In genomic region chr5:172854958-172855357, GRCh38 we compare ENCODE assay signal across 9 cellular contexts. TPM values are rescaled to one million over a fixed set of nuclear protein-coding genes. Genes with fewer than 3 reads are reported as not detected.
DNase-seq lines count a peak whose midpoint lies in the region; ATAC-seq, FAIRE-seq and TF ChIP-seq lines count a peak whose summit lies in the region.
"Had no signal": no experiment of that assay in that cellular context is flagged by ENCODE, and none has a peak within 500 bp of the region (broad histone marks: within the 10 kb centered on the region; RNA-seq: fewer than 3 reads in every experiment).

No MANE protein-coding gene starts in this region.

- H3K36me3 Mint-ChIP-seq in CD8-positive, alpha-beta T cell, result peaks cover 28% of the 10 kb centered on the region
- no peaks in the 10 kb centered on the region for H3K36me3 Mint-ChIP-seq in activated T-helper 17 cell treated with anti-CD3 and anti-CD28 coated beads, Interleukin-2, amount 50 U/mL, for 72 hours (ENCODE audit: low read depth)
- H3K36me3 Mint-ChIP-seq in progenitor cell of endocrine pancreas (ENCODE audit: insufficient read depth), result no peaks in the 10 kb centered on the region

- H3K27me3 Mint-ChIP-seq in CD8-positive, alpha-beta T cell (ENCODE audit: low read depth), result no peaks in the 10 kb centered on the region
- no peaks in the 10 kb centered on the region for H3K27me3 Mint-ChIP-seq in activated T-helper 17 cell treated with anti-CD3 and anti-CD28 coated beads, Interleukin-2, amount 50 U/mL, for 72 hours
- no peaks in the 10 kb centered on the region for H3K27me3 Mint-ChIP-seq in progenitor cell of endocrine pancreas

- DNase-seq in CD8-positive, alpha-beta T cell, result no peak
- peak in 1 of 3 donors; percentile 46 for DNase-seq in right lobe of liver
- DNase-seq in small intestine, result no peak
- no peak for DNase-seq in cerebellum (ENCODE audit: low spot score)
- no peak for DNase-seq in NCI-H2171 (lab: John Stamatoyannopoulos, UW)
- DNase-seq in progenitor cell of endocrine pancreas (ENCODE audit: low spot score, unreplicated experiment), result no peak

- no peak for FAIRE-seq in small intestine (lab: Jason Lieb, UNC)

- no peak overlapping the region for H3K27ac ChIP-seq in CD8-positive, alpha-beta T cell (ENCODE audit: low read depth, low read length)
- H3K27ac ChIP-seq in right lobe of liver, result peak overlapping the region; percentile 84 to 92 (median 90)
- peak overlapping the region; percentile 34 to 65 for H3K27ac ChIP-seq in small intestine (ENCODE audit: low read depth in 1 of 2, low read length in 1 of 2)

- H3K4me1 Mint-ChIP-seq in CD8-positive, alpha-beta T cell (ENCODE audit: low read depth), result peaks cover 51% of the 10 kb centered on the region
- H3K4me1 Mint-ChIP-seq in activated T-helper 17 cell treated with anti-CD3 and anti-CD28 coated beads, Interleukin-2, amount 50 U/mL, for 72 hours, result peaks cover 15% of the 10 kb centered on the region
- peaks cover 22% of the 10 kb centered on the region for H3K4me1 Mint-ChIP-seq in progenitor cell of endocrine pancreas (ENCODE audit: low read depth)

- peaks cover 42% of the 10 kb centered on the region for H3K4me1 ChIP-seq in CD8-positive, alpha-beta T cell (ENCODE audit: insufficient read depth, low read length)
- H3K4me1 ChIP-seq in right lobe of liver (peaks cover 0 to 87% (median 40%) of the 10 kb centered on the region in 4 donors), small intestine (ENCODE audit: control insufficient read depth in 2 of 2, insufficient read depth in 1 of 2, low read depth in 1 of 2, low read length in 1 of 2) (peaks cover 19 to 20% of the 10 kb centered on the region in 2 donors)

- TF ChIP-seq CTCF in CD8-positive, alpha-beta T cell (IDR thresholded peaks at IDR 0.05), result no peak
- TF ChIP-seq CTCF in right lobe of liver (IDR thresholded peaks at IDR 0.05) (no peak), progenitor cell of endocrine pancreas (IDR thresholded peaks at IDR 0.05; ENCODE audit: unreplicated experiment) (no peak)

- H3K4me3 Mint-ChIP-seq in CD8-positive, alpha-beta T cell, result no peak overlapping the region
- H3K4me3 Mint-ChIP-seq in activated T-helper 17 cell treated with anti-CD3 and anti-CD28 coated beads, Interleukin-2, amount 50 U/mL, for 72 hours, result no peak overlapping the region
- H3K4me3 Mint-ChIP-seq in progenitor cell of endocrine pancreas (ENCODE audit: low read depth), result no peak overlapping the region

- POLR2A ChIA-PET in CD8-positive, alpha-beta T cell (lab: Charles Lee), result interaction anchor here (0.8 kb wide), 1 partner anchor 14 kb away, joined by 3 read pairs; no protein-coding TSS in a partner anchor

- H3K4me3 ChIP-seq in CD8-positive, alpha-beta T cell (ENCODE audit: low read depth, low read length), result no peak overlapping the region
- H3K4me3 ChIP-seq in right lobe of liver (no peak overlapping the region), small intestine (ENCODE audit: low read depth in 1 of 2, low read length in 2 of 2) (no peak overlapping the region)

- no peaks in the 10 kb centered on the region for H3K9me3 ChIP-seq in CD8-positive, alpha-beta T cell (ENCODE audit: low read length)
- H3K9me3 ChIP-seq in right lobe of liver, result no peaks in the 10 kb centered on the region
- H3K9me3 ChIP-seq in small intestine (ENCODE audit: control insufficient read depth, low read depth), result no peaks in the 10 kb centered on the region
- H3K9me3 ChIP-seq: SK-N-SH had no signal

- H3K27ac Mint-ChIP-seq in CD8-positive, alpha-beta T cell, result peak overlapping the region; percentile 88
- H3K27ac Mint-ChIP-seq in activated T-helper 17 cell treated with anti-CD3 and anti-CD28 coated beads, Interleukin-2, amount 50 U/mL, for 72 hours, result peak overlapping the region; percentile 75
- H3K27ac Mint-ChIP-seq in progenitor cell of endocrine pancreas, result no peak overlapping the region

- ATAC-seq in CD8-positive, alpha-beta T cell, result no peak
- ATAC-seq in activated T-helper 17 cell treated with anti-CD3 and anti-CD28 coated beads, Interleukin-2, amount 50 U/mL, for 72 hours (replicated peaks), result no peak
- ATAC-seq in right lobe of liver (peak in 1 of 4 donors; percentile 0), GM21717 (IDR thresholded peaks at IDR 0.05; ENCODE audit: unreplicated experiment) (no peak)

- 29% methylated on average over 3 of the region's 4 CpGs for WGBS in right lobe of liver (ENCODE audit: insufficient coverage, low coverage, low lambda C conversion rate, missing lambda C conversion rate)
- WGBS in small intestine, 3 donors, result 81 to 92% (median 87%) methylated on average over 4 of the region's 4 CpGs

- no peaks in the 10 kb centered on the region for H3K36me3 ChIP-seq in CD8-positive, alpha-beta T cell (ENCODE audit: insufficient read depth, low read length)
- H3K36me3 ChIP-seq in right lobe of liver (no peaks in the 10 kb centered on the region), small intestine (ENCODE audit: control insufficient read depth in 2 of 2, insufficient read depth in 2 of 2, low read length in 2 of 2) (peaks cover 0 to 1% of the 10 kb centered on the region in 2 donors)

- TF ChIP-seq POLR2A in right lobe of liver (IDR thresholded peaks at IDR 0.05), result no peak

- no peaks in the 10 kb centered on the region for H3K27me3 ChIP-seq in CD8-positive, alpha-beta T cell (ENCODE audit: insufficient read depth, low read length)
- H3K27me3 ChIP-seq in right lobe of liver (no peaks in the 10 kb centered on the region), small intestine (ENCODE audit: control insufficient read depth in 2 of 2, insufficient read depth in 2 of 2, low read length in 2 of 2) (no peaks in the 10 kb centered on the region)

- CTCF ChIA-PET in CD8-positive, alpha-beta T cell (lab: Charles Lee), result interaction anchor here (1.2 kb wide), 1 partner anchor 13 kb away, joined by 4 read pairs; no protein-coding TSS in a partner anchor

- no peaks in the 10 kb centered on the region for H3K9me3 Mint-ChIP-seq in CD8-positive, alpha-beta T cell
- H3K9me3 Mint-ChIP-seq in activated T-helper 17 cell treated with anti-CD3 and anti-CD28 coated beads, Interleukin-2, amount 50 U/mL, for 72 hours, result no peaks in the 10 kb centered on the region
- no peaks in the 10 kb centered on the region for H3K9me3 Mint-ChIP-seq in progenitor cell of endocrine pancreas (ENCODE audit: low read depth)

- intact Hi-C loops in CD8-positive, alpha-beta T cell (cut with DNase I, micrococcal nuclease), result no loop called here
- intact Hi-C loops in right lobe of liver (cut with DNase I), result loop anchor here (5.0 to 10.0 kb wide), 3 partner anchors 47 to 78 kb away; no protein-coding TSS in a partner anchor

RNA-seq across cellular contexts. Expression of gene ERGIC1, which starts 20.9 kb away (rescaled TPM):
- 10 to 100 TPM; 61.0 to 61.2 TPM for total RNA-seq in CD8-positive, alpha-beta T cell
- total RNA-seq in activated T-helper 17 cell treated with anti-CD3 and anti-CD28 coated beads, Interleukin-2, amount 50 U/mL, for 72 hours, result 10 to 100 TPM; 34.0 to 35.7 TPM
- total RNA-seq in right lobe of liver (100 to 1,000 TPM; 103 to 264 (median 154) TPM), cerebellum (59.2 TPM), progenitor cell of endocrine pancreas (150 and 158 TPM in 2 replicates)
- polyA plus RNA-seq in small intestine, result 100 to 1,000 TPM in 1 of 3 donors, 10 to 100 TPM in 2; 58.1 to 127 (median 64.2) TPM

Comparison
In these comparisons a context has a peak if more than half of its experiments do, and no peak if none do; other contexts are left out.
1. intact Hi-C loops: an anchor here in right lobe of liver (5.0 to 10.0 kb wide); none called in CD8-positive, alpha-beta T cell.